Comparison of ENCODE assay signal across 1 cellular context in genomic region chr17:43170766-43171681, GRCh38.
TF ChIP-seq lines count a peak whose summit lies in the region.

A gene with protein sequence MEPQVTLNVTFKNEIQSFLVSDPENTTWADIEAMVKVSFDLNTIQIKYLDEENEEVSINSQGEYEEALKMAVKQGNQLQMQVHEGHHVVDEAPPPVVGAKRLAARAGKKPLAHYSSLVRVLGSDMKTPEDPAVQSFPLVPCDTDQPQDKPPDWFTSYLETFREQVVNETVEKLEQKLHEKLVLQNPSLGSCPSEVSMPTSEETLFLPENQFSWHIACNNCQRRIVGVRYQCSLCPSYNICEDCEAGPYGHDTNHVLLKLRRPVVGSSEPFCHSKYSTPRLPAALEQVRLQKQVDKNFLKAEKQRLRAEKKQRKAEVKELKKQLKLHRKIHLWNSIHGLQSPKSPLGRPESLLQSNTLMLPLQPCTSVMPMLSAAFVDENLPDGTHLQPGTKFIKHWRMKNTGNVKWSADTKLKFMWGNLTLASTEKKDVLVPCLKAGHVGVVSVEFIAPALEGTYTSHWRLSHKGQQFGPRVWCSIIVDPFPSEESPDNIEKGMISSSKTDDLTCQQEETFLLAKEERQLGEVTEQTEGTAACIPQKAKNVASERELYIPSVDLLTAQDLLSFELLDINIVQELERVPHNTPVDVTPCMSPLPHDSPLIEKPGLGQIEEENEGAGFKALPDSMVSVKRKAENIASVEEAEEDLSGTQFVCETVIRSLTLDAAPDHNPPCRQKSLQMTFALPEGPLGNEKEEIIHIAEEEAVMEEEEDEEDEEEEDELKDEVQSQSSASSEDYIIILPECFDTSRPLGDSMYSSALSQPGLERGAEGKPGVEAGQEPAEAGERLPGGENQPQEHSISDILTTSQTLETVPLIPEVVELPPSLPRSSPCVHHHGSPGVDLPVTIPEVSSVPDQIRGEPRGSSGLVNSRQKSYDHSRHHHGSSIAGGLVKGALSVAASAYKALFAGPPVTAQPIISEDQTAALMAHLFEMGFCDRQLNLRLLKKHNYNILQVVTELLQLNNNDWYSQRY (plus strand): TSS chr17:43171214. CDS start chr17:43175800, 4,586 bp downstream.

TF ChIP-seq in GM12878, 131 proteins besides CTCF, POLR2A, EP300 and RAD21 (continued from another document):
- peak in 1 of 2 experiments; percentile 76; a peak in 1 of 4 replicates for TF ChIP-seq ETV6 (conservative IDR thresholded peaks at IDR 0.05 in 1 of 2, IDR thresholded peaks at IDR 0.05 in 1 of 2; ENCODE audit: borderline replicate concordance in 1 of 2, low read depth in 1 of 2)
- TF ChIP-seq ZBED1 (IDR thresholded peaks at IDR 0.05; ENCODE audit: borderline replicate concordance): no peak
- TF ChIP-seq, protein P1, sequence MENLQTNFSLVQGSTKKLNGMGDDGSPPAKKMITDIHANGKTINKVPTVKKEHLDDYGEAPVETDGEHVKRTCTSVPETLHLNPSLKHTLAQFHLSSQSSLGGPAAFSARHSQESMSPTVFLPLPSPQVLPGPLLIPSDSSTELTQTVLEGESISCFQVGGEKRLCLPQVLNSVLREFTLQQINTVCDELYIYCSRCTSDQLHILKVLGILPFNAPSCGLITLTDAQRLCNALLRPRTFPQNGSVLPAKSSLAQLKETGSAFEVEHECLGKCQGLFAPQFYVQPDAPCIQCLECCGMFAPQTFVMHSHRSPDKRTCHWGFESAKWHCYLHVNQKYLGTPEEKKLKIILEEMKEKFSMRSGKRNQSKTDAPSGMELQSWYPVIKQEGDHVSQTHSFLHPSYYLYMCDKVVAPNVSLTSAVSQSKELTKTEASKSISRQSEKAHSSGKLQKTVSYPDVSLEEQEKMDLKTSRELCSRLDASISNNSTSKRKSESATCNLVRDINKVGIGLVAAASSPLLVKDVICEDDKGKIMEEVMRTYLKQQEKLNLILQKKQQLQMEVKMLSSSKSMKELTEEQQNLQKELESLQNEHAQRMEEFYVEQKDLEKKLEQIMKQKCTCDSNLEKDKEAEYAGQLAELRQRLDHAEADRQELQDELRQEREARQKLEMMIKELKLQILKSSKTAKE (IDR thresholded peaks at IDR 0.05; ENCODE audit: low read depth, poor library complexity, severe bottlenecking): no peak
TF ChIP-seq in GM12878: peak in this region for 52.
